ENCODE assay signal across 30 cellular contexts in genomic region chr3:16234281-16234680, GRCh38.
"Had no signal": no experiment of that assay in that cellular context is flagged by ENCODE, and none has a peak within 500 bp of the region (broad histone marks: within the 10 kb centered on the region; RNA-seq: fewer than 3 reads in every experiment).

No MANE protein-coding gene starts in this region.

- H3K27me3 ChIP-seq: adrenal gland, ascending aorta, body of pancreas, brain microvascular endothelial cell, breast epithelium, cardiac muscle cell had no signal

- H3K4me3 ChIP-seq: adrenal gland, ascending aorta, body of pancreas, breast epithelium, cardiac muscle cell had no signal

- DNase-seq: activated effector memory CD4-positive, alpha-beta T cell treated with anti-CD3 and anti-CD28 coated beads, Interleukin-2, amount 50 U/mL, for 16 hours; activated effector memory CD4-positive, alpha-beta T cell treated with Interleukin-2 at 50 U/mL for 16 hours; activated gamma-delta T cell; activated gamma-delta T cell treated with Interleukin-2 at 50 U/mL for 16 hours; activated naive CD4-positive, alpha-beta T cell; activated naive CD4-positive, alpha-beta T cell treated with anti-CD3 and anti-CD28 coated beads for 36 hours; activated naive CD4-positive, alpha-beta T cell treated with anti-CD3 and anti-CD28 coated beads, Interleukin-2, amount 10 ng/mL, durations not matched to agents 7 days and 5 days; activated naive CD4-positive, alpha-beta T cell treated with anti-CD3 and anti-CD28 coated beads, Interleukin-2, amount 50 U/mL, for 16 hours; activated naive CD4-positive, alpha-beta T cell treated with Interleukin-2 at 50 U/mL for 16 hours; activated naive CD8-positive, alpha-beta T cell treated with anti-CD3 and anti-CD28 coated beads for 36 hours; activated naive CD8-positive, alpha-beta T cell treated with anti-CD3 and anti-CD28 coated beads, Interleukin-2, amount 10 ng/mL, durations not matched to agents 7 days and 5 days; activated naive CD8-positive, alpha-beta T cell treated with anti-CD3 and anti-CD28 coated beads, Interleukin-2, amount 50 U/mL, for 24 hours; activated T-cell treated with anti-CD3 and anti-CD28 coated beads, Interleukin-2, amount 50 U/mL, for 4 hours; activated T-cell treated with anti-CD3 and anti-CD28 coated beads, Interleukin-2, amount 50 U/mL, for 48 hours; activated T-cell treated with anti-CD3 and anti-CD28 coated beads, Interleukin-2, amount 50 U/mL, for 72 hours; adrenal gland; amniotic stem cell; amygdala; anterior cingulate cortex; aorta; body of pancreas; brain microvascular endothelial cell; caudate nucleus; central memory CD4-positive, alpha-beta T cell; cerebellar nuclear complex had no signal

- ATAC-seq: activated naive CD4-positive, alpha-beta T cell treated with anti-CD3 and anti-CD28 coated beads, Interleukin-2, amount 50 U/mL, for 72 hours; activated naive CD8-positive, alpha-beta T cell treated with anti-CD3 and anti-CD28 coated beads, Interleukin-2, amount 50 U/mL, for 24 hours; activated T-cell treated with anti-CD3 and anti-CD28 coated beads, Interleukin-2, amount 50 U/mL, for 4 hours; activated T-cell treated with anti-CD3 and anti-CD28 coated beads, Interleukin-2, amount 50 U/mL, for 72 hours; activated T-helper 17 cell treated with anti-CD3 and anti-CD28 coated beads, Interleukin-2, amount 50 U/mL, for 72 hours; body of pancreas had no signal

- H3K9me3 ChIP-seq: adrenal gland, ascending aorta, body of pancreas, breast epithelium had no signal

- H3K27ac ChIP-seq: adrenal gland, ascending aorta, body of pancreas, brain microvascular endothelial cell, breast epithelium, cardiac muscle cell had no signal

- H3K4me1 ChIP-seq: ascending aorta, breast epithelium had no signal

- H3K36me3 ChIP-seq: adrenal gland, ascending aorta, brain microvascular endothelial cell, breast epithelium, cardiac muscle cell had no signal
